Comparison of ENCODE assay signal across 1 cellular context in the genomic region with DNA sequence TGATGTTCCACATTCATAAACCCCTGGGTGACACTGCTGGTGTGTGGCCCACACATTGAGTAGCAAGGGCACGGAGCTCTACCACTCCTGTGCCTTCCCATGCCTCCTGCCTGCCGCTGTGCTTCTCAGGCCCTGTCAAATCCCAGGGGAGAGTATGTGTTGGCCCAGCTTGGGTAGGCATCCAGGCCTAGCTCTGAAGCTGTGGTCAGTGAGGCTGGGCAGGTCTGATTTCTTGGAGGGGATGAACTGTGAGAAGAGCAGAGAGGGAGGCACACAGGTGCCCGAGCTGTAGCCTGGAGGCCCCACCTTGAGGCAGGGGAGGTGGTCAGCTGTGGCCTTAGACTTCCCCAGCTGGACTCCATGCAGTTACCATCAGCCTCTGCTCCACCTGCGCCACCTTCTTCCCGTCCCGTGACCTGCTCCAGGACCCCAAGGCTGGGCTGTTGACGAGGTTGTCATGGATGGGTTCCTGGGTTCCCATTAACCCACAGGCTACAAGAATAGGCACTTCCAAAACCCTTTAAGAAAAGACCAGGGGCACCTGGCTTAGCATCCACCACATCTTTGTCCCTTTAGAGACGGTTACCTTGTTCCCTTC.
TF ChIP-seq lines count a peak whose summit lies in the region.

No MANE protein-coding gene starts in this region.

TF ChIP-seq in HepG2, 621 proteins besides CTCF, POLR2A, EP300 and RAD21:
- TF ChIP-seq HMG20A (CRISPR knock-in tag; IDR thresholded peaks at IDR 0.05; ENCODE audit: borderline replicate concordance), result no peak
- TF ChIP-seq, protein P1, sequence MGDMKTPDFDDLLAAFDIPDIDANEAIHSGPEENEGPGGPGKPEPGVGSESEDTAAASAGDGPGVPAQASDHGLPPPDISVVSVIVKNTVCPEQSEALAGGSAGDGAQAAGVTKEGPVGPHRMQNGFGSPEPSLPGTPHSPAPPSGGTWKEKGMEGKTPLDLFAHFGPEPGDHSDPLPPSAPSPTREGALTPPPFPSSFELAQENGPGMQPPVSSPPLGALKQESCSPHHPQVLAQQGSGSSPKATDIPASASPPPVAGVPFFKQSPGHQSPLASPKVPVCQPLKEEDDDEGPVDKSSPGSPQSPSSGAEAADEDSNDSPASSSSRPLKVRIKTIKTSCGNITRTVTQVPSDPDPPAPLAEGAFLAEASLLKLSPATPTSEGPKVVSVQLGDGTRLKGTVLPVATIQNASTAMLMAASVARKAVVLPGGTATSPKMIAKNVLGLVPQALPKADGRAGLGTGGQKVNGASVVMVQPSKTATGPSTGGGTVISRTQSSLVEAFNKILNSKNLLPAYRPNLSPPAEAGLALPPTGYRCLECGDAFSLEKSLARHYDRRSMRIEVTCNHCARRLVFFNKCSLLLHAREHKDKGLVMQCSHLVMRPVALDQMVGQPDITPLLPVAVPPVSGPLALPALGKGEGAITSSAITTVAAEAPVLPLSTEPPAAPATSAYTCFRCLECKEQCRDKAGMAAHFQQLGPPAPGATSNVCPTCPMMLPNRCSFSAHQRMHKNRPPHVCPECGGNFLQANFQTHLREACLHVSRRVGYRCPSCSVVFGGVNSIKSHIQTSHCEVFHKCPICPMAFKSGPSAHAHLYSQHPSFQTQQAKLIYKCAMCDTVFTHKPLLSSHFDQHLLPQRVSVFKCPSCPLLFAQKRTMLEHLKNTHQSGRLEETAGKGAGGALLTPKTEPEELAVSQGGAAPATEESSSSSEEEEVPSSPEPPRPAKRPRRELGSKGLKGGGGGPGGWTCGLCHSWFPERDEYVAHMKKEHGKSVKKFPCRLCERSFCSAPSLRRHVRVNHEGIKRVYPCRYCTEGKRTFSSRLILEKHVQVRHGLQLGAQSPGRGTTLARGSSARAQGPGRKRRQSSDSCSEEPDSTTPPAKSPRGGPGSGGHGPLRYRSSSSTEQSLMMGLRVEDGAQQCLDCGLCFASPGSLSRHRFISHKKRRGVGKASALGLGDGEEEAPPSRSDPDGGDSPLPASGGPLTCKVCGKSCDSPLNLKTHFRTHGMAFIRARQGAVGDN (CRISPR knock-in tag; IDR thresholded peaks at IDR 0.05), result peak; percentile 8; the same call in 1 of the 2 replicates
- TF ChIP-seq RXRB (CRISPR knock-in tag; IDR thresholded peaks at IDR 0.05; ENCODE audit: borderline replicate concordance), result no peak
- TF ChIP-seq, protein P2, sequence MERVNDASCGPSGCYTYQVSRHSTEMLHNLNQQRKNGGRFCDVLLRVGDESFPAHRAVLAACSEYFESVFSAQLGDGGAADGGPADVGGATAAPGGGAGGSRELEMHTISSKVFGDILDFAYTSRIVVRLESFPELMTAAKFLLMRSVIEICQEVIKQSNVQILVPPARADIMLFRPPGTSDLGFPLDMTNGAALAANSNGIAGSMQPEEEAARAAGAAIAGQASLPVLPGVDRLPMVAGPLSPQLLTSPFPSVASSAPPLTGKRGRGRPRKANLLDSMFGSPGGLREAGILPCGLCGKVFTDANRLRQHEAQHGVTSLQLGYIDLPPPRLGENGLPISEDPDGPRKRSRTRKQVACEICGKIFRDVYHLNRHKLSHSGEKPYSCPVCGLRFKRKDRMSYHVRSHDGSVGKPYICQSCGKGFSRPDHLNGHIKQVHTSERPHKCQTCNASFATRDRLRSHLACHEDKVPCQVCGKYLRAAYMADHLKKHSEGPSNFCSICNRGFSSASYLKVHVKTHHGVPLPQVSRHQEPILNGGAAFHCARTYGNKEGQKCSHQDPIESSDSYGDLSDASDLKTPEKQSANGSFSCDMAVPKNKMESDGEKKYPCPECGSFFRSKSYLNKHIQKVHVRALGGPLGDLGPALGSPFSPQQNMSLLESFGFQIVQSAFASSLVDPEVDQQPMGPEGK (CRISPR knock-in tag; IDR thresholded peaks at IDR 0.05), result no peak
